Comparison of ENCODE assay signal across 23 cellular contexts in genomic region chr1:110242062-110242461, GRCh38.
"Had no signal": no experiment of that assay in that cellular context is flagged by ENCODE, and none has a peak within 500 bp of the region (broad histone marks: within the 10 kb centered on the region; RNA-seq: fewer than 3 reads in every experiment).

No MANE protein-coding gene starts in this region.

- H3K4me3 Mint-ChIP-seq: activated CD4-positive, alpha-beta T cell treated with anti-CD3 and anti-CD28 coated beads for 36 hours; activated naive CD4-positive, alpha-beta T cell treated with anti-CD3 and anti-CD28 coated beads for 36 hours; activated naive CD8-positive, alpha-beta T cell treated with anti-CD3 and anti-CD28 coated beads, Interleukin-2, amount 50 U/mL, for 24 hours; activated T-cell treated with anti-CD3 and anti-CD28 coated beads, Interleukin-2, amount 50 U/mL, for 24 hours; naive thymus-derived CD8-positive, alpha-beta T cell; neural progenitor cell; type B pancreatic cell had no signal

- H3K9me3 ChIP-seq: left lung, thoracic aorta had no signal

- H3K27ac Mint-ChIP-seq: activated naive CD4-positive, alpha-beta T cell treated with anti-CD3 and anti-CD28 coated beads for 36 hours; activated naive CD8-positive, alpha-beta T cell treated with anti-CD3 and anti-CD28 coated beads, Interleukin-2, amount 50 U/mL, for 24 hours; activated T-helper 2 cell treated with anti-CD3 and anti-CD28 coated beads, Interferon-gamma antibody, Interleukin-2, Interleukin-4, amounts not matched to agents 10 μg/mL and 5 μg/mL and 100 μg/mL, durations not matched to agents 14 hours and 24 hours and 36 hours; immature natural killer cell; type B pancreatic cell had no signal

- DNase-seq: activated CD4-positive, alpha-beta T cell treated with anti-CD3 and anti-CD28 coated beads for 36 hours; activated CD4-positive, alpha-beta T cell treated with anti-CD3 and anti-CD28 coated beads, Interleukin-2, amount 50 U/mL, for 4 hours; activated CD8-positive, alpha-beta memory T cell treated with anti-CD3 and anti-CD28 coated beads for 24 hours; activated CD8-positive, alpha-beta memory T cell treated with anti-CD3 and anti-CD28 coated beads, Interleukin-2, amount 50 U/mL, for 4 hours; activated naive CD4-positive, alpha-beta T cell treated with anti-CD3 and anti-CD28 coated beads for 36 hours; activated naive CD8-positive, alpha-beta T cell treated with anti-CD3 and anti-CD28 coated beads, Interleukin-2, amount 50 U/mL, for 24 hours; activated T-cell treated with anti-CD3 and anti-CD28 coated beads, Interleukin-2, amount 50 U/mL, for 24 hours; erythroblast; foreskin fibroblast; immature natural killer cell; left lung; naive thymus-derived CD8-positive, alpha-beta T cell; stimulated activated CD4-positive, alpha-beta T cell treated with anti-CD3 and anti-CD28 coated beads, Interleukin-2, amount 100 ng/mL, for 48 hours; stimulated activated CD8-positive, alpha-beta memory T cell treated with anti-CD3 and anti-CD28 coated beads, Interleukin-4, amount 100 ng/mL, for 48 hours; stimulated activated naive CD4-positive, alpha-beta T cell; T-helper 1 cell had no signal

- H3K27ac ChIP-seq: left lung, neural progenitor cell, thoracic aorta had no signal

- H3K9me3 Mint-ChIP-seq: activated naive CD4-positive, alpha-beta T cell treated with anti-CD3 and anti-CD28 coated beads for 36 hours; activated naive CD8-positive, alpha-beta T cell treated with anti-CD3 and anti-CD28 coated beads, Interleukin-2, amount 50 U/mL, for 24 hours; activated T-cell treated with anti-CD3 and anti-CD28 coated beads, Interleukin-2, amount 50 U/mL, for 24 hours; activated T-helper 2 cell treated with anti-CD3 and anti-CD28 coated beads, Interferon-gamma antibody, Interleukin-2, Interleukin-4, amounts not matched to agents 10 μg/mL and 5 μg/mL and 100 μg/mL, durations not matched to agents 14 hours and 24 hours and 36 hours; immature natural killer cell; naive thymus-derived CD8-positive, alpha-beta T cell; neural progenitor cell; type B pancreatic cell had no signal

- H3K36me3 Mint-ChIP-seq: neural progenitor cell, type B pancreatic cell had no signal

- H3K27me3 ChIP-seq: left lung, neural progenitor cell had no signal

- H3K4me1 Mint-ChIP-seq: immature natural killer cell had no signal

- ATAC-seq: activated CD4-positive, alpha-beta T cell treated with anti-CD3 and anti-CD28 coated beads for 36 hours; activated naive CD8-positive, alpha-beta T cell treated with anti-CD3 and anti-CD28 coated beads, Interleukin-2, amount 50 U/mL, for 24 hours; left lung; naive thymus-derived CD8-positive, alpha-beta T cell; sciatic nerve had no signal

- H3K4me3 ChIP-seq: left lung, lung, neural progenitor cell, smooth muscle cell, thoracic aorta had no signal

- H3K27me3 Mint-ChIP-seq: activated CD4-positive, alpha-beta T cell treated with anti-CD3 and anti-CD28 coated beads for 36 hours; activated T-cell treated with anti-CD3 and anti-CD28 coated beads, Interleukin-2, amount 50 U/mL, for 24 hours; naive thymus-derived CD8-positive, alpha-beta T cell had no signal

- H3K36me3 ChIP-seq: left lung, neural progenitor cell, thoracic aorta had no signal
